Comparison of ENCODE assay signal across 11 cellular contexts in the genomic region with DNA sequence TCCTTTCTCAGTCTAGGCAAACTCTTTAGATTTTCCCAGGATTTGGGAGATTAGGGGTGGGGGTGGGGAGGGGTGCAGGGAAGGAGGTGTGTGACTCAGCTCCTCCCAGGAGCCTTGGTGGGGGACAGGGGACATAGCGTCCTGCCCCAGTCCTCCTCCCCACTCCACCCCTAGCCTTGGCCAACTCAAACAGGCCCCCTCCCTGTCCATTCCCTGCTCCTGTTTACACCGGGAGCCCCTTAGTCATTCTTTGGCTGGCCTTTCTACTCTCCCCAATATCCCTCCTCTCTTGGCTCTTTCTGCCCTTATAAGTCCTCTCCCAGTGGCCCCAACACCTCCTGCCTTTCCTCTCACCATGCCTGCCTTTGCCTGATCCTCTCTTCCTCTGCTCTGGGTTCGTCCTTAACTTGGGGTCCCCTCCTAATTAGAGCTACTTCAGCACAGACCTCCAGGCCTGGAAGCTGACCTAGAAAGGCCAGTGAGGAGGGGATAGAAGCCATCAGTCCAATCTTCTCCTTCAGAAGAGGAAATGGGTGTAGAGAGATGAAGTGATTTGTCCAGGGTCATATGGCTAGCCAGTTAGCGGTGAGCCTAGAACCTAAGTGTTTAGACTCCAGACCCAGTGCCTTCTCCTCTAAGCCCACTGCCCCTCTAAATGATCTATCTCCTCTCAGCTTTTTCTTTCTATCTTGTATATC. TPM values are rescaled to one million over a fixed set of nuclear protein-coding genes. Genes with fewer than 3 reads are reported as not detected.
A peak's percentile ranks its signal among the peaks of the same experiment; 100 is the strongest.
DNase-seq lines count a peak whose midpoint lies in the region.
"Had no signal": no experiment of that assay in that cellular context is flagged by ENCODE, and none has a peak within 500 bp of the region (broad histone marks: within the 10 kb centered on the region; RNA-seq: fewer than 3 reads in every experiment).

No MANE protein-coding gene starts in this region.

- H3K9me3 Mint-ChIP-seq in immature natural killer cell, result no peaks in the 10 kb centered on the region

- H3K27me3 ChIP-seq in GM23248 (replicated peaks; ENCODE audit: insufficient read depth) (no peaks in the 10 kb centered on the region), adipocyte (replicated peaks; ENCODE audit: control insufficient read depth, insufficient read depth, low read length) (no peaks in the 10 kb centered on the region), skeletal muscle satellite cell (ENCODE audit: control insufficient read depth, insufficient read depth, low read length) (no peaks in the 10 kb centered on the region)
- H3K27me3 ChIP-seq: SJCRH30 had no signal

- peak overlapping the region; percentile 98 for H3K27ac ChIP-seq in GM23248
- H3K27ac ChIP-seq: SJCRH30 had no signal

- no peaks in the 10 kb centered on the region for H3K9me3 ChIP-seq in GM23248 (ENCODE audit: low read depth)
- no peaks in the 10 kb centered on the region for H3K9me3 ChIP-seq in adipocyte (ENCODE audit: control insufficient read depth, low read length)
- no peaks in the 10 kb centered on the region for H3K9me3 ChIP-seq in skeletal muscle satellite cell (replicated peaks; ENCODE audit: low read length)
- H3K9me3 ChIP-seq: SJCRH30 had no signal

- in situ Hi-C loops in GM23248 (cut with MboI), result no loop called here

- peak overlapping the region in 4 of 6 donors; percentile 76 to 94 (median 84) for H3K27ac Mint-ChIP-seq in immature natural killer cell

- peak overlapping the region; percentile 98 for H3K9ac ChIP-seq in GM23248
- H3K9ac ChIP-seq in adipocyte (ENCODE audit: low read length), result peak overlapping the region; percentile 57
- peak overlapping the region; percentile 95 for H3K9ac ChIP-seq in skeletal muscle satellite cell (ENCODE audit: low read depth, low read length)

- H3K4me3 Mint-ChIP-seq in immature natural killer cell, result peak overlapping the region in 3 of 5 donors; percentile 16 to 97 (median 75)

- DNase-seq in GM23248 (peak; percentile 70), adipocyte (ENCODE audit: low read depth) (no peak), immature natural killer cell (no peak), SHP77 (lab: John Stamatoyannopoulos, UW) (no peak), Ammon's horn (ENCODE audit: low spot score) (no peak), NCI-H2107 (lab: John Stamatoyannopoulos, UW) (no peak), T-helper 9 cell (no peak)

- H3K4me2 ChIP-seq in GM23248 (ENCODE audit: unreplicated experiment) (peak overlapping the region; percentile 86), skeletal muscle satellite cell (ENCODE audit: low read length) (peak overlapping the region; percentile 98)

- peaks cover 40% of the 10 kb centered on the region for H3K79me2 ChIP-seq in GM23248 (ENCODE audit: insufficient read depth)

- WGBS in GM23248 (ENCODE audit: low coverage in 1 of 2, low lambda C conversion rate in 2 of 2, missing lambda C conversion rate in 2 of 2), 2 experiments, result 46 to 96% methylated on average over 2 to 4 of the region's 4 CpGs

- H2AFZ ChIP-seq in GM23248, result no peak overlapping the region

- peaks cover 46% of the 10 kb centered on the region for H3F3A ChIP-seq in GM23248 (ENCODE audit: insufficient read depth)

- no peaks in the 10 kb centered on the region for H3K36me3 Mint-ChIP-seq in immature natural killer cell

- H3K9me2 ChIP-seq in GM23248 (ENCODE audit: insufficient read depth), result no peaks in the 10 kb centered on the region

- H3K27me3 Mint-ChIP-seq in immature natural killer cell (ENCODE audit: low read depth in 3 of 3), result peaks cover 8 to 20% (median 15%) of the 10 kb centered on the region in 3 donors

- H3K4me1 Mint-ChIP-seq in immature natural killer cell, result peaks cover 42 to 43% of the 10 kb centered on the region in 2 donors

- H3K4me3 ChIP-seq in GM23248 (no peak overlapping the region), adipocyte (ENCODE audit: low read length) (peak overlapping the region; percentile 94), skeletal muscle satellite cell (ENCODE audit: low read length) (peak overlapping the region; percentile 37)
- H3K4me3 ChIP-seq: SJCRH30 had no signal

- peaks cover 64% of the 10 kb centered on the region for H3K4me1 ChIP-seq in GM23248 (ENCODE audit: insufficient read depth)
- H3K4me1 ChIP-seq in adipocyte (ENCODE audit: control insufficient read depth, insufficient read depth, low read length), result peaks cover 59% of the 10 kb centered on the region
- peaks cover 69% of the 10 kb centered on the region for H3K4me1 ChIP-seq in skeletal muscle satellite cell (ENCODE audit: control insufficient read depth, insufficient read depth, low read length)

- peaks cover 3% of the 10 kb centered on the region; the same call in 1 of the 2 replicates for H4K20me1 ChIP-seq in GM23248 (ENCODE audit: insufficient read depth)

- H3K36me3 ChIP-seq in GM23248 (ENCODE audit: low read depth) (no peaks in the 10 kb centered on the region), adipocyte (ENCODE audit: control insufficient read depth, insufficient read depth, low read length, severe bottlenecking) (no peaks in the 10 kb centered on the region), skeletal muscle satellite cell (ENCODE audit: insufficient read depth, low read length) (peaks cover 8% of the 10 kb centered on the region)
- H3K36me3 ChIP-seq: SJCRH30 had no signal

RNA-seq across cellular contexts. Expression of a gene that starts 2.3 kb away (rescaled TPM):
- total RNA-seq in GM23248 (2014; rRNA removed; shearing (Covaris generic)), result 496 and 541 TPM in 2 replicates
- polyA plus RNA-seq in GM23248 (2016; fragmentation: Nextera tagmentation; extraction: Ambion mirVana) (402 and 416 TPM in 2 replicates), immature natural killer cell (100 to 1,000 TPM in 1 of 3 donors, 10 to 100 TPM in 2; 26.2 to 119 (median 65.5) TPM)
- total RNA-seq in skeletal muscle satellite cell (2012; rRNA removed), result 794 and 1,056 TPM in 2 replicates
- polyA plus RNA-seq: neural cell had no signal

RNA-seq across cellular contexts. Expression of a gene that starts 36.8 kb away (rescaled TPM):
- total RNA-seq in GM23248 (2014; rRNA removed; shearing (Covaris generic)), result 1.6 and 1.8 TPM in 2 replicates
- 2.9 and 3.1 TPM in 2 replicates for polyA plus RNA-seq in GM23248 (2016; fragmentation: Nextera tagmentation; extraction: Ambion mirVana)
- polyA plus RNA-seq in immature natural killer cell, result 1 to 10 TPM; 1.8 to 2.7 (median 2.2) TPM
- 1.0 and 1.3 TPM in 2 replicates for total RNA-seq in skeletal muscle satellite cell (2012; rRNA removed)

RNA-seq across cellular contexts. Expression of a gene that starts 52.1 kb away (rescaled TPM):
- total RNA-seq in GM23248 (2014; rRNA removed; shearing (Covaris generic)), result not detected in 2 replicates
- polyA plus RNA-seq in GM23248 (2016; fragmentation: Nextera tagmentation; extraction: Ambion mirVana) (0.29 TPM in 1 of 2 replicates, not detected in the other), immature natural killer cell (10 to 100 TPM; 14.1 to 22.7 (median 16.6) TPM)
- not detected in 2 replicates for total RNA-seq in skeletal muscle satellite cell (2012; rRNA removed)
- total RNA-seq: epithelial cell of proximal tubule, SJCRH30 had no signal
- polyA plus RNA-seq: neural cell had no signal

RNA-seq across cellular contexts. Expression of a gene that starts 57.0 kb away (rescaled TPM):
- total RNA-seq in GM23248 (2014; rRNA removed; shearing (Covaris generic)), result not detected in 2 replicates
- polyA plus RNA-seq in GM23248 (2016; fragmentation: Nextera tagmentation; extraction: Ambion mirVana) (not detected in 2 replicates), immature natural killer cell (not detected)
- under 0.01 TPM in 1 of 2 replicates, not detected in the other for total RNA-seq in skeletal muscle satellite cell (2012; rRNA removed)
- total RNA-seq: epithelial cell of proximal tubule, SJCRH30 had no signal
- polyA plus RNA-seq: neural cell had no signal

Comparison
In these comparisons a context has a peak if more than half of its experiments do, and no peak if none do; other contexts are left out.
1. RNA of a gene that starts 52.1 kb away (polyA plus RNA-seq): 14.1 to 22.7 TPM in immature natural killer cell; 0.29 TPM in GM23248; every median in the first group is over 10 times any median in the second.
2. Peak in every context shown above with its lines, with median percentiles within 50 percentile points of each other: H3K9ac ChIP-seq.